In the genomic region with DNA sequence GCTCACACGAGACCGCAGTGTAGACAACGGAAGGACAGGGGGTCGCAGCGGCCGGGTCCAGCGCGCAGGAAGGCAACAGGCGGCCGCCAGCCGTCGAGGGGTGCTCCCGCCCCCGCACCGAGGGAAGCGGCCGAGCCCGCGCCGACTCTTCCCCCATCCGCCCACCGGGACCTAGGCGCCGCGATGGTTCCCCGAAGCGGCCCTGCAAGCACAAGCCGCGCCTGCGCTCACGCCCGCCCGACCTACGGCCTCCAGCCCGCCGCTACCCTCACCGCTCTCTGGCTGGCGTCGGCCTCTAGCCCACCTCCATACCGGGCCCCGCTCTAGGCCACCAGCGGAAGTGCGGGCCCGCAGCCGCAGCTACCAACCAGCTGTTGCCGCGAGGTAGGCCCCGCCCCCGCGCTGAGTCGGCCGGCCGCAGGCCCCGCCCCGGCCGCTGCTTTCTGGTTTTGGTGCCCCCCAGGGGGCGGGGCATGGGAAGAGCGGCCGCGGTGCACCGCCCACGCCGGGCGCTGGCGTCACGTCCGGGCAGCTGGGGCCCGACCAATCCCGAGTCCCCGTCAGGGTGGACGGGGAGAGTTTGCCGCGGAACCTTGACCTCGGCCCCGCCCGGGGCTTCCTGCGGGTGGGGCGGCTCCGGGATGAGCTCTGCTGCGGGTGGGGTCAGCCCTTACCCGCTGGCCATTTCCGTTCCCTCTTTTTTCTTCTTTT, we compare ENCODE assay signal across 1 cellular context.
TF ChIP-seq lines count a peak whose summit lies in the region.

A gene with protein sequence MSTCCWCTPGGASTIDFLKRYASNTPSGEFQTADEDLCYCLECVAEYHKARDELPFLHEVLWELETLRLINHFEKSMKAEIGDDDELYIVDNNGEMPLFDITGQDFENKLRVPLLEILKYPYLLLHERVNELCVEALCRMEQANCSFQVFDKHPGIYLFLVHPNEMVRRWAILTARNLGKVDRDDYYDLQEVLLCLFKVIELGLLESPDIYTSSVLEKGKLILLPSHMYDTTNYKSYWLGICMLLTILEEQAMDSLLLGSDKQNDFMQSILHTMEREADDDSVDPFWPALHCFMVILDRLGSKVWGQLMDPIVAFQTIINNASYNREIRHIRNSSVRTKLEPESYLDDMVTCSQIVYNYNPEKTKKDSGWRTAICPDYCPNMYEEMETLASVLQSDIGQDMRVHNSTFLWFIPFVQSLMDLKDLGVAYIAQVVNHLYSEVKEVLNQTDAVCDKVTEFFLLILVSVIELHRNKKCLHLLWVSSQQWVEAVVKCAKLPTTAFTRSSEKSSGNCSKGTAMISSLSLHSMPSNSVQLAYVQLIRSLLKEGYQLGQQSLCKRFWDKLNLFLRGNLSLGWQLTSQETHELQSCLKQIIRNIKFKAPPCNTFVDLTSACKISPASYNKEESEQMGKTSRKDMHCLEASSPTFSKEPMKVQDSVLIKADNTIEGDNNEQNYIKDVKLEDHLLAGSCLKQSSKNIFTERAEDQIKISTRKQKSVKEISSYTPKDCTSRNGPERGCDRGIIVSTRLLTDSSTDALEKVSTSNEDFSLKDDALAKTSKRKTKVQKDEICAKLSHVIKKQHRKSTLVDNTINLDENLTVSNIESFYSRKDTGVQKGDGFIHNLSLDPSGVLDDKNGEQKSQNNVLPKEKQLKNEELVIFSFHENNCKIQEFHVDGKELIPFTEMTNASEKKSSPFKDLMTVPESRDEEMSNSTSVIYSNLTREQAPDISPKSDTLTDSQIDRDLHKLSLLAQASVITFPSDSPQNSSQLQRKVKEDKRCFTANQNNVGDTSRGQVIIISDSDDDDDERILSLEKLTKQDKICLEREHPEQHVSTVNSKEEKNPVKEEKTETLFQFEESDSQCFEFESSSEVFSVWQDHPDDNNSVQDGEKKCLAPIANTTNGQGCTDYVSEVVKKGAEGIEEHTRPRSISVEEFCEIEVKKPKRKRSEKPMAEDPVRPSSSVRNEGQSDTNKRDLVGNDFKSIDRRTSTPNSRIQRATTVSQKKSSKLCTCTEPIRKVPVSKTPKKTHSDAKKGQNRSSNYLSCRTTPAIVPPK (N-terminal part only) (minus strand): TSS at position 342 of the 711 bp plus-strand sequence. CDS start 5,558 bp downstream, outside the sequence.

TF ChIP-seq in WTC11, 78 proteins besides CTCF, POLR2A, EP300 and RAD21 (continued from another document and continues in another):
- TF ChIP-seq, protein P1, sequence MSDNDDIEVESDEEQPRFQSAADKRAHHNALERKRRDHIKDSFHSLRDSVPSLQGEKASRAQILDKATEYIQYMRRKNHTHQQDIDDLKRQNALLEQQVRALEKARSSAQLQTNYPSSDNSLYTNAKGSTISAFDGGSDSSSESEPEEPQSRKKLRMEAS (CRISPR knock-in tag; IDR thresholded peaks at IDR 0.05), result no peak; the same call in none of the 2 replicates
- TF ChIP-seq, protein P2, sequence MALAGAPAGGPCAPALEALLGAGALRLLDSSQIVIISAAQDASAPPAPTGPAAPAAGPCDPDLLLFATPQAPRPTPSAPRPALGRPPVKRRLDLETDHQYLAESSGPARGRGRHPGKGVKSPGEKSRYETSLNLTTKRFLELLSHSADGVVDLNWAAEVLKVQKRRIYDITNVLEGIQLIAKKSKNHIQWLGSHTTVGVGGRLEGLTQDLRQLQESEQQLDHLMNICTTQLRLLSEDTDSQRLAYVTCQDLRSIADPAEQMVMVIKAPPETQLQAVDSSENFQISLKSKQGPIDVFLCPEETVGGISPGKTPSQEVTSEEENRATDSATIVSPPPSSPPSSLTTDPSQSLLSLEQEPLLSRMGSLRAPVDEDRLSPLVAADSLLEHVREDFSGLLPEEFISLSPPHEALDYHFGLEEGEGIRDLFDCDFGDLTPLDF (CRISPR knock-in tag; IDR thresholded peaks at IDR 0.05), result no peak
- TF ChIP-seq NFATC4 (CRISPR knock-in tag; IDR thresholded peaks at IDR 0.05) (no peak), FOXK1 (CRISPR knock-in tag; IDR thresholded peaks at IDR 0.05) (peak; percentile 40; the same call in 1 of the 2 replicates), FOXP1 (CRISPR knock-in tag; IDR thresholded peaks at IDR 0.05; ENCODE audit: borderline replicate concordance) (peak; percentile 61), ZNF317 (CRISPR knock-in tag; IDR thresholded peaks at IDR 0.05; ENCODE audit: borderline replicate concordance, low read depth) (no peak), SOX15 (CRISPR knock-in tag; IDR thresholded peaks at IDR 0.05) (no peak), CREM (CRISPR knock-in tag; IDR thresholded peaks at IDR 0.05) (peak; percentile 86), PRRX2 (CRISPR knock-in tag; IDR thresholded peaks at IDR 0.05) (no peak), ATF1 (CRISPR knock-in tag; IDR thresholded peaks at IDR 0.05) (peak; percentile 71; the same call in 1 of the 2 replicates), ZNF416 (CRISPR knock-in tag; IDR thresholded peaks at IDR 0.05) (0 out of 2 replicates have a peak, but pooled peaks have one; percentile 59), TEAD1 (CRISPR knock-in tag; IDR thresholded peaks at IDR 0.05) (peak; percentile 62; the same call in 1 of the 2 replicates), ZNF138 (CRISPR knock-in tag; conservative IDR thresholded peaks at IDR 0.05) (no peak), ZNF671 (CRISPR knock-in tag; IDR thresholded peaks at IDR 0.05) (no peak), OVOL2 (CRISPR knock-in tag; IDR thresholded peaks at IDR 0.05; ENCODE audit: borderline replicate concordance) (no peak), SMAD3 (CRISPR knock-in tag; IDR thresholded peaks at IDR 0.05; ENCODE audit: borderline replicate concordance) (no peak), ZBTB21 (CRISPR knock-in tag; IDR thresholded peaks at IDR 0.05; ENCODE audit: borderline replicate concordance) (no peak), IRF2 (CRISPR knock-in tag; IDR thresholded peaks at IDR 0.05; ENCODE audit: borderline replicate concordance, low read depth) (no peak)
- TF ChIP-seq, protein P3, sequence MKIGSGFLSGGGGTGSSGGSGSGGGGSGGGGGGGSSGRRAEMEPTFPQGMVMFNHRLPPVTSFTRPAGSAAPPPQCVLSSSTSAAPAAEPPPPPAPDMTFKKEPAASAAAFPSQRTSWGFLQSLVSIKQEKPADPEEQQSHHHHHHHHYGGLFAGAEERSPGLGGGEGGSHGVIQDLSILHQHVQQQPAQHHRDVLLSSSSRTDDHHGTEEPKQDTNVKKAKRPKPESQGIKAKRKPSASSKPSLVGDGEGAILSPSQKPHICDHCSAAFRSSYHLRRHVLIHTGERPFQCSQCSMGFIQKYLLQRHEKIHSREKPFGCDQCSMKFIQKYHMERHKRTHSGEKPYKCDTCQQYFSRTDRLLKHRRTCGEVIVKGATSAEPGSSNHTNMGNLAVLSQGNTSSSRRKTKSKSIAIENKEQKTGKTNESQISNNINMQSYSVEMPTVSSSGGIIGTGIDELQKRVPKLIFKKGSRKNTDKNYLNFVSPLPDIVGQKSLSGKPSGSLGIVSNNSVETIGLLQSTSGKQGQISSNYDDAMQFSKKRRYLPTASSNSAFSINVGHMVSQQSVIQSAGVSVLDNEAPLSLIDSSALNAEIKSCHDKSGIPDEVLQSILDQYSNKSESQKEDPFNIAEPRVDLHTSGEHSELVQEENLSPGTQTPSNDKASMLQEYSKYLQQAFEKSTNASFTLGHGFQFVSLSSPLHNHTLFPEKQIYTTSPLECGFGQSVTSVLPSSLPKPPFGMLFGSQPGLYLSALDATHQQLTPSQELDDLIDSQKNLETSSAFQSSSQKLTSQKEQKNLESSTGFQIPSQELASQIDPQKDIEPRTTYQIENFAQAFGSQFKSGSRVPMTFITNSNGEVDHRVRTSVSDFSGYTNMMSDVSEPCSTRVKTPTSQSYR (CRISPR knock-in tag; IDR thresholded peaks at IDR 0.05), result no peak
- TF ChIP-seq, protein P4, sequence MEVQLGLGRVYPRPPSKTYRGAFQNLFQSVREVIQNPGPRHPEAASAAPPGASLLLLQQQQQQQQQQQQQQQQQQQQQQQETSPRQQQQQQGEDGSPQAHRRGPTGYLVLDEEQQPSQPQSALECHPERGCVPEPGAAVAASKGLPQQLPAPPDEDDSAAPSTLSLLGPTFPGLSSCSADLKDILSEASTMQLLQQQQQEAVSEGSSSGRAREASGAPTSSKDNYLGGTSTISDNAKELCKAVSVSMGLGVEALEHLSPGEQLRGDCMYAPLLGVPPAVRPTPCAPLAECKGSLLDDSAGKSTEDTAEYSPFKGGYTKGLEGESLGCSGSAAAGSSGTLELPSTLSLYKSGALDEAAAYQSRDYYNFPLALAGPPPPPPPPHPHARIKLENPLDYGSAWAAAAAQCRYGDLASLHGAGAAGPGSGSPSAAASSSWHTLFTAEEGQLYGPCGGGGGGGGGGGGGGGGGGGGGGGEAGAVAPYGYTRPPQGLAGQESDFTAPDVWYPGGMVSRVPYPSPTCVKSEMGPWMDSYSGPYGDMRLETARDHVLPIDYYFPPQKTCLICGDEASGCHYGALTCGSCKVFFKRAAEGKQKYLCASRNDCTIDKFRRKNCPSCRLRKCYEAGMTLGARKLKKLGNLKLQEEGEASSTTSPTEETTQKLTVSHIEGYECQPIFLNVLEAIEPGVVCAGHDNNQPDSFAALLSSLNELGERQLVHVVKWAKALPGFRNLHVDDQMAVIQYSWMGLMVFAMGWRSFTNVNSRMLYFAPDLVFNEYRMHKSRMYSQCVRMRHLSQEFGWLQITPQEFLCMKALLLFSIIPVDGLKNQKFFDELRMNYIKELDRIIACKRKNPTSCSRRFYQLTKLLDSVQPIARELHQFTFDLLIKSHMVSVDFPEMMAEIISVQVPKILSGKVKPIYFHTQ (CRISPR knock-in tag; IDR thresholded peaks at IDR 0.05), result no peak
- TF ChIP-seq, protein P5, sequence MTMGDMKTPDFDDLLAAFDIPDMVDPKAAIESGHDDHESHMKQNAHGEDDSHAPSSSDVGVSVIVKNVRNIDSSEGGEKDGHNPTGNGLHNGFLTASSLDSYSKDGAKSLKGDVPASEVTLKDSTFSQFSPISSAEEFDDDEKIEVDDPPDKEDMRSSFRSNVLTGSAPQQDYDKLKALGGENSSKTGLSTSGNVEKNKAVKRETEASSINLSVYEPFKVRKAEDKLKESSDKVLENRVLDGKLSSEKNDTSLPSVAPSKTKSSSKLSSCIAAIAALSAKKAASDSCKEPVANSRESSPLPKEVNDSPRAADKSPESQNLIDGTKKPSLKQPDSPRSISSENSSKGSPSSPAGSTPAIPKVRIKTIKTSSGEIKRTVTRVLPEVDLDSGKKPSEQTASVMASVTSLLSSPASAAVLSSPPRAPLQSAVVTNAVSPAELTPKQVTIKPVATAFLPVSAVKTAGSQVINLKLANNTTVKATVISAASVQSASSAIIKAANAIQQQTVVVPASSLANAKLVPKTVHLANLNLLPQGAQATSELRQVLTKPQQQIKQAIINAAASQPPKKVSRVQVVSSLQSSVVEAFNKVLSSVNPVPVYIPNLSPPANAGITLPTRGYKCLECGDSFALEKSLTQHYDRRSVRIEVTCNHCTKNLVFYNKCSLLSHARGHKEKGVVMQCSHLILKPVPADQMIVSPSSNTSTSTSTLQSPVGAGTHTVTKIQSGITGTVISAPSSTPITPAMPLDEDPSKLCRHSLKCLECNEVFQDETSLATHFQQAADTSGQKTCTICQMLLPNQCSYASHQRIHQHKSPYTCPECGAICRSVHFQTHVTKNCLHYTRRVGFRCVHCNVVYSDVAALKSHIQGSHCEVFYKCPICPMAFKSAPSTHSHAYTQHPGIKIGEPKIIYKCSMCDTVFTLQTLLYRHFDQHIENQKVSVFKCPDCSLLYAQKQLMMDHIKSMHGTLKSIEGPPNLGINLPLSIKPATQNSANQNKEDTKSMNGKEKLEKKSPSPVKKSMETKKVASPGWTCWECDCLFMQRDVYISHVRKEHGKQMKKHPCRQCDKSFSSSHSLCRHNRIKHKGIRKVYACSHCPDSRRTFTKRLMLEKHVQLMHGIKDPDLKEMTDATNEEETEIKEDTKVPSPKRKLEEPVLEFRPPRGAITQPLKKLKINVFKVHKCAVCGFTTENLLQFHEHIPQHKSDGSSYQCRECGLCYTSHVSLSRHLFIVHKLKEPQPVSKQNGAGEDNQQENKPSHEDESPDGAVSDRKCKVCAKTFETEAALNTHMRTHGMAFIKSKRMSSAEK (CRISPR knock-in tag; IDR thresholded peaks at IDR 0.05; ENCODE audit: borderline replicate concordance), result no peak
- TF ChIP-seq, protein P6, sequence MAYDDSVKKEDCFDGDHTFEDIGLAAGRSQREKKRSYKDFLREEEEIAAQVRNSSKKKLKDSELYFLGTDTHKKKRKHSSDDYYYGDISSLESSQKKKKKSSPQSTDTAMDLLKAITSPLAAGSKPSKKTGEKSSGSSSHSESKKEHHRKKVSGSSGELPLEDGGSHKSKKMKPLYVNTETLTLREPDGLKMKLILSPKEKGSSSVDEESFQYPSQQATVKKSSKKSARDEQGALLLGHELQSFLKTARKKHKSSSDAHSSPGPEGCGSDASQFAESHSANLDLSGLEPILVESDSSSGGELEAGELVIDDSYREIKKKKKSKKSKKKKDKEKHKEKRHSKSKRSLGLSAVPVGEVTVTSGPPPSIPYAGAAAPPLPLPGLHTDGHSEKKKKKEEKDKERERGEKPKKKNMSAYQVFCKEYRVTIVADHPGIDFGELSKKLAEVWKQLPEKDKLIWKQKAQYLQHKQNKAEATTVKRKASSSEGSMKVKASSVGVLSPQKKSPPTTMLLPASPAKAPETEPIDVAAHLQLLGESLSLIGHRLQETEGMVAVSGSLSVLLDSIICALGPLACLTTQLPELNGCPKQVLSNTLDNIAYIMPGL (CRISPR knock-in tag; IDR thresholded peaks at IDR 0.05), result peak; percentile 77; the same call in 1 of the 2 replicates
- TF ChIP-seq, protein P7, sequence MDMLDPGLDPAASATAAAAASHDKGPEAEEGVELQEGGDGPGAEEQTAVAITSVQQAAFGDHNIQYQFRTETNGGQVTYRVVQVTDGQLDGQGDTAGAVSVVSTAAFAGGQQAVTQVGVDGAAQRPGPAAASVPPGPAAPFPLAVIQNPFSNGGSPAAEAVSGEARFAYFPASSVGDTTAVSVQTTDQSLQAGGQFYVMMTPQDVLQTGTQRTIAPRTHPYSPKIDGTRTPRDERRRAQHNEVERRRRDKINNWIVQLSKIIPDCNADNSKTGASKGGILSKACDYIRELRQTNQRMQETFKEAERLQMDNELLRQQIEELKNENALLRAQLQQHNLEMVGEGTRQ (CRISPR knock-in tag; IDR thresholded peaks at IDR 0.05), result no peak
- TF ChIP-seq, protein P8, sequence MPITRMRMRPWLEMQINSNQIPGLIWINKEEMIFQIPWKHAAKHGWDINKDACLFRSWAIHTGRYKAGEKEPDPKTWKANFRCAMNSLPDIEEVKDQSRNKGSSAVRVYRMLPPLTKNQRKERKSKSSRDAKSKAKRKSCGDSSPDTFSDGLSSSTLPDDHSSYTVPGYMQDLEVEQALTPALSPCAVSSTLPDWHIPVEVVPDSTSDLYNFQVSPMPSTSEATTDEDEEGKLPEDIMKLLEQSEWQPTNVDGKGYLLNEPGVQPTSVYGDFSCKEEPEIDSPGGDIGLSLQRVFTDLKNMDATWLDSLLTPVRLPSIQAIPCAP (CRISPR knock-in tag; IDR thresholded peaks at IDR 0.05), result no peak
- TF ChIP-seq, protein P9, sequence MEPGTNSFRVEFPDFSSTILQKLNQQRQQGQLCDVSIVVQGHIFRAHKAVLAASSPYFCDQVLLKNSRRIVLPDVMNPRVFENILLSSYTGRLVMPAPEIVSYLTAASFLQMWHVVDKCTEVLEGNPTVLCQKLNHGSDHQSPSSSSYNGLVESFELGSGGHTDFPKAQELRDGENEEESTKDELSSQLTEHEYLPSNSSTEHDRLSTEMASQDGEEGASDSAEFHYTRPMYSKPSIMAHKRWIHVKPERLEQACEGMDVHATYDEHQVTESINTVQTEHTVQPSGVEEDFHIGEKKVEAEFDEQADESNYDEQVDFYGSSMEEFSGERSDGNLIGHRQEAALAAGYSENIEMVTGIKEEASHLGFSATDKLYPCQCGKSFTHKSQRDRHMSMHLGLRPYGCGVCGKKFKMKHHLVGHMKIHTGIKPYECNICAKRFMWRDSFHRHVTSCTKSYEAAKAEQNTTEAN (CRISPR knock-in tag; IDR thresholded peaks at IDR 0.05), result no peak
- TF ChIP-seq, protein P10, sequence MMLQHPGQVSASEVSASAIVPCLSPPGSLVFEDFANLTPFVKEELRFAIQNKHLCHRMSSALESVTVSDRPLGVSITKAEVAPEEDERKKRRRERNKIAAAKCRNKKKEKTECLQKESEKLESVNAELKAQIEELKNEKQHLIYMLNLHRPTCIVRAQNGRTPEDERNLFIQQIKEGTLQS (CRISPR knock-in tag; conservative IDR thresholded peaks at IDR 0.05), result no peak
